Comparison of ENCODE assay signal across 16 cellular contexts in the genomic region with DNA sequence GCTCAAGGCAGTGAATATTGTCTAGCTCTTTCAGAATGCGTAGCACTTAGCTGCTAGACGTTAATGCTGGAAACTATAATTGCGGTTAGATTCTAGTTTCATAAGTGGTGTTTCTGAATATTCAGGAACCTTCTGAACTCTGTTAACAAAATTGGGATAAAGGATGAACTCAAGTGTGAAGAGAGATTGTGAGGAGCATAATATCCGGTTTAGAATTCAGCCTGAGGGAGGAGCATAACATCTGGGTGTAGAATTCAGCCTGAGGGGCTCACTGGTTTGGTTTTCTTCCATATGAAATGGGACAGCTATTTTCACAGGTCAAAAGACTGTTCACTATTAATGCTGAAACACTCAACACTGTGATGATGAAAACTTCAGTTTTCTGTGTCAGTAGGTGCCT.
DNase-seq lines count a peak whose midpoint lies in the region; TF ChIP-seq lines count a peak whose summit lies in the region.
"Had no signal": no experiment of that assay in that cellular context is flagged by ENCODE, and none has a peak within 500 bp of the region (broad histone marks: within the 10 kb centered on the region; RNA-seq: fewer than 3 reads in every experiment).

No MANE protein-coding gene starts in this region.

- H3K9me3 ChIP-seq in breast epithelium: no peaks in the 10 kb centered on the region
- no peaks in the 10 kb centered on the region for H3K9me3 ChIP-seq in SK-N-MC (ENCODE audit: low read depth, low read length)
- H3K9me3 ChIP-seq in thymus (ENCODE audit: control insufficient read depth): no peaks in the 10 kb centered on the region
- H3K9me3 ChIP-seq: pancreas had no signal

- no peaks in the 10 kb centered on the region for H3K4me1 ChIP-seq in breast epithelium
- peaks cover 32% of the 10 kb centered on the region for H3K4me1 ChIP-seq in thymus (ENCODE audit: control insufficient read depth, insufficient read depth, low read length)
- H3K4me1 ChIP-seq: pancreas had no signal

- DNase-seq in MCF 10A (ENCODE audit: unreplicated experiment) (no peak), breast epithelium (ENCODE audit: low spot score in 2 of 2) (no peak), SK-N-MC (ENCODE audit: low read depth, low spot score) (peak; percentile 99), inferior parietal cortex (ENCODE audit: extremely low spot score) (peak; percentile 20), DMS 273 (lab: John Stamatoyannopoulos, UW; ENCODE audit: unreplicated experiment) (no peak), NCI-H2196 treated with DMSO at 0.1 percent for 48 hours (lab: John Stamatoyannopoulos, UW; ENCODE audit: unreplicated experiment) (no peak), NAMALWA (ENCODE audit: low spot score) (no peak)
- DNase-seq: activated CD4-positive, alpha-beta T cell treated with anti-CD3 and anti-CD28 coated beads for 48 hours; effector CD4-positive, alpha-beta T cell; KBM-7; pancreas had no signal

- H3K4me3 Mint-ChIP-seq in MCF 10A (ENCODE audit: unreplicated experiment): no peak overlapping the region
- H3K4me3 Mint-ChIP-seq: T-helper 1 cell treated with Interleukin-12 subunit alpha and Interleukin-12 subunit beta and Interleukin-4 antibody, amounts not matched to agents 30 μg/mL and 1 μg/mL, for 36 hours had no signal

- 78% methylated on average over 4 of the region's 4 CpGs for WGBS in thymus

- peak overlapping the region; percentile 29 for H3K27ac Mint-ChIP-seq in MCF 10A (ENCODE audit: low read depth, unreplicated experiment)
- H3K27ac Mint-ChIP-seq: T-helper 1 cell treated with Interleukin-12 subunit alpha and Interleukin-12 subunit beta and Interleukin-4 antibody, amounts not matched to agents 30 μg/mL and 1 μg/mL, for 36 hours had no signal

- H3K27me3 ChIP-seq in breast epithelium: no peaks in the 10 kb centered on the region
- H3K27me3 ChIP-seq in thymus (ENCODE audit: control insufficient read depth, insufficient read depth): no peaks in the 10 kb centered on the region
- H3K27me3 ChIP-seq: pancreas had no signal

- TF ChIP-seq CTCF in MCF 10A (IDR thresholded peaks at IDR 0.05; ENCODE audit: unreplicated experiment): no peak
- TF ChIP-seq CTCF in breast epithelium (IDR thresholded peaks at IDR 0.05): no peak

- no peaks in the 10 kb centered on the region for H3K9me3 Mint-ChIP-seq in MCF 10A (ENCODE audit: unreplicated experiment)
- H3K9me3 Mint-ChIP-seq: activated T-helper 2 cell treated with anti-CD3 and anti-CD28 coated beads, Interferon-gamma antibody, Interleukin-2, Interleukin-4, amounts not matched to agents 10 μg/mL and 5 μg/mL and 100 μg/mL, durations not matched to agents 14 hours and 24 hours and 36 hours; T-helper 1 cell treated with Interleukin-12 subunit alpha and Interleukin-12 subunit beta and Interleukin-4 antibody, amounts not matched to agents 30 μg/mL and 1 μg/mL, for 36 hours had no signal

- POLR2A ChIA-PET in MCF 10A (lab: Yijun Ruan, JAX): no interaction called here

- H3K27ac ChIP-seq in breast epithelium (peak overlapping the region in 1 of 2 donors; percentile 33), SK-N-MC (peak overlapping the region; percentile 84), thymus (ENCODE audit: low read depth) (peak overlapping the region; percentile 48)
- H3K27ac ChIP-seq: pancreas had no signal

- H3K4me3 ChIP-seq in breast epithelium (no peak overlapping the region), SK-N-MC (peak overlapping the region; percentile 67), thymus (ENCODE audit: low read length) (peak overlapping the region; percentile 32)
- H3K4me3 ChIP-seq: lung, pancreas, smooth muscle cell had no signal

- no peaks in the 10 kb centered on the region for H3K36me3 ChIP-seq in breast epithelium
- H3K36me3 ChIP-seq in SK-N-MC (ENCODE audit: insufficient read depth, low read length): peaks cover 34% of the 10 kb centered on the region
- H3K36me3 ChIP-seq in thymus (ENCODE audit: control insufficient read depth, insufficient read depth): peaks cover 5% of the 10 kb centered on the region
- H3K36me3 ChIP-seq: pancreas had no signal

- no peaks in the 10 kb centered on the region for H3K27me3 Mint-ChIP-seq in MCF 10A (ENCODE audit: insufficient read depth, unreplicated experiment)

- H3K36me3 Mint-ChIP-seq in MCF 10A (ENCODE audit: insufficient read depth, unreplicated experiment): peaks cover 52% of the 10 kb centered on the region

- H3K4me1 Mint-ChIP-seq in MCF 10A (ENCODE audit: insufficient read depth, unreplicated experiment): no peaks in the 10 kb centered on the region

- TF ChIP-seq POLR2A in breast epithelium (IDR thresholded peaks at IDR 0.05): no peak

- intact Hi-C loops in MCF 10A (cut with micrococcal nuclease) (no loop called here), breast epithelium (cut with DNase I; ENCODE audit: low total_unique reads) (no loop called here)

- CTCF ChIA-PET in MCF 10A (lab: Yijun Ruan, JAX): no interaction called here

- H3K9ac ChIP-seq in SK-N-MC (ENCODE audit: insufficient read length): no peak overlapping the region

- BruUV-seq in MCF 10A (replicated peaks; lab: Mats Ljungman, UMichigan): no TSS peak

Comparison
In these comparisons a context has a peak if more than half of its experiments do, and no peak if none do; other contexts are left out.
1. DNase-seq: peak in SK-N-MC (single experiment) and inferior parietal cortex (single experiment); none in MCF 10A (single experiment), breast epithelium (0 of 2), DMS 273 (single experiment), NCI-H2196 treated with DMSO at 0.1 percent for 48 hours (single experiment) and NAMALWA (single experiment).
2. H3K4me3 ChIP-seq: peak in SK-N-MC (single experiment) and thymus (single experiment); none in breast epithelium (0 of 3).